1 cellular context compared by ENCODE assay signal in genomic region chr18:46877329-46877987, GRCh38.
TF ChIP-seq lines count a peak whose summit lies in the region.

No MANE protein-coding gene starts in this region.

TF ChIP-seq in GM12878, 131 proteins besides CTCF, POLR2A, EP300 and RAD21:
- TF ChIP-seq IRF5 (IDR thresholded peaks at IDR 0.05; ENCODE audit: borderline replicate concordance), result no peak
- no peak for TF ChIP-seq PAX8 (IDR thresholded peaks at IDR 0.05)
- TF ChIP-seq CBX5 (IDR thresholded peaks at IDR 0.05; ENCODE audit: low read depth), result peak; percentile 57; the same call in 1 of the 2 replicates
- no peak for TF ChIP-seq JUND (IDR thresholded peaks at IDR 0.05; ENCODE audit: low read depth, low read length)
- no peak for TF ChIP-seq PRDM15 (CRISPR knock-in tag; IDR thresholded peaks at IDR 0.05)
- no peak for TF ChIP-seq ZZZ3 (IDR thresholded peaks at IDR 0.05; ENCODE audit: control insufficient read depth, insufficient read length, low read depth)
